ENCODE assay signal across 2 cellular contexts in the genomic region with DNA sequence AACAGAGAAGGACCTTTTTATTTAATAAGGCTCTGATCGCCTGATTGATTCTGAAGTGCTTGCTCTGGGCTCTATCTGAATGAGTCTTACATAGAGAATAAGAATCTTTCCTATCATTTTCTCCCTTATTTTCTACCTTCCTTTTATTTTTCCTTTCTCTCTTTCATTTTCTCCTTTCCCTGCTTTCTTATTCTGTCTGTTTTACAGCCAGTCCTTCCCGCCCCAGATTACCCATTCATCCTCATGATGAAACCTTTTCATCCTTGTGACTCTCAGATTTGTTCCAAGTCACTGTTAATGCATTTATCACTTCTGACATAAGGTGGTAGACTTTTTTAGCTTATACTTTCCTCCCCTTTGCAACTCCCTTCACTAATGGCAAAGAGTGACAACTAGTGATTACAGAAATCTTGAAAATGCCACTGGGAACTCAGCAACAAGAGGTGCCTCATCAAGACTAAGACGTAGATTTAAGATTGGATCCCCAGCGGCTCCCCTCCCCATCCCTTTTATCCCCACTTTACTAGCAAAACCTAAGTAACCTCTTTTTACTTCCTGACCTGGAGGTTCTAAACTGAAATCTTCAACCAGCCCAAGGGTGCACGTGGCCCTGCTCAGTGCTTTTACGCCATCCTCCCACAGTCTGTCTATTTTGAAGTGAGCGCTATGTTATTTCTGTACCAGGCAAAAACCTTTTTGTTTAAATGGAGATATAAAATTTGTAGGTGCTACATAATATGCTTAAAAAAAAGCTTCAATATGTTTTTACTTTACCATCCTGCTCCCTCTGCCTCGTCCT.
TF ChIP-seq lines count a peak whose summit lies in the region.

No MANE protein-coding gene starts in this region.

TF ChIP-seq in HEK293, 187 proteins besides CTCF, POLR2A, EP300 and RAD21 (continued from another document):
- TF ChIP-seq, protein P1, sequence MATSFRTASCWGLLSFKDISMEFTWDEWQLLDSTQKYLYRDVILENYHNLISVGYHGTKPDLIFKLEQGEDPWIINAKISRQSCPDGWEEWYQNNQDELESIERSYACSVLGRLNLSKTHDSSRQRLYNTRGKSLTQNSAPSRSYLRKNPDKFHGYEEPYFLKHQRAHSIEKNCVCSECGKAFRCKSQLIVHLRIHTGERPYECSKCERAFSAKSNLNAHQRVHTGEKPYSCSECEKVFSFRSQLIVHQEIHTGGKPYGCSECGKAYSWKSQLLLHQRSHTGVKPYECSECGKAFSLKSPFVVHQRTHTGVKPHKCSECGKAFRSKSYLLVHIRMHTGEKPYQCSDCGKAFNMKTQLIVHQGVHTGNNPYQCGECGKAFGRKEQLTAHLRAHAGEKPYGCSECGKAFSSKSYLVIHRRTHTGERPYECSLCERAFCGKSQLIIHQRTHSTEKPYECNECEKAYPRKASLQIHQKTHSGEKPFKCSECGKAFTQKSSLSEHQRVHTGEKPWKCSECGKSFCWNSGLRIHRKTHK (tag by site-specific recombination; IDR thresholded peaks at IDR 0.05) = no peak

TF ChIP-seq in H1, 55 proteins besides CTCF, POLR2A, EP300 and RAD21 (continued from another document):
- TF ChIP-seq, protein P2, sequence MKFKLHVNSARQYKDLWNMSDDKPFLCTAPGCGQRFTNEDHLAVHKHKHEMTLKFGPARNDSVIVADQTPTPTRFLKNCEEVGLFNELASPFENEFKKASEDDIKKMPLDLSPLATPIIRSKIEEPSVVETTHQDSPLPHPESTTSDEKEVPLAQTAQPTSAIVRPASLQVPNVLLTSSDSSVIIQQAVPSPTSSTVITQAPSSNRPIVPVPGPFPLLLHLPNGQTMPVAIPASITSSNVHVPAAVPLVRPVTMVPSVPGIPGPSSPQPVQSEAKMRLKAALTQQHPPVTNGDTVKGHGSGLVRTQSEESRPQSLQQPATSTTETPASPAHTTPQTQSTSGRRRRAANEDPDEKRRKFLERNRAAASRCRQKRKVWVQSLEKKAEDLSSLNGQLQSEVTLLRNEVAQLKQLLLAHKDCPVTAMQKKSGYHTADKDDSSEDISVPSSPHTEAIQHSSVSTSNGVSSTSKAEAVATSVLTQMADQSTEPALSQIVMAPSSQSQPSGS (IDR thresholded peaks at IDR 0.05; ENCODE audit: low read length) = no peak
- no peak for TF ChIP-seq SUZ12 (IDR thresholded peaks at IDR 0.05; ENCODE audit: low read length)
- TF ChIP-seq HDAC2 (IDR thresholded peaks at IDR 0.05; ENCODE audit: borderline replicate concordance in 1 of 2, low read depth in 2 of 2, low read length in 2 of 2) = no peak
- TF ChIP-seq, protein P3, sequence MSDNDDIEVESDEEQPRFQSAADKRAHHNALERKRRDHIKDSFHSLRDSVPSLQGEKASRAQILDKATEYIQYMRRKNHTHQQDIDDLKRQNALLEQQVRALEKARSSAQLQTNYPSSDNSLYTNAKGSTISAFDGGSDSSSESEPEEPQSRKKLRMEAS (IDR thresholded peaks at IDR 0.05) = no peak
- no peak for TF ChIP-seq KDM5A (IDR thresholded peaks at IDR 0.05; ENCODE audit: low read length)
- TF ChIP-seq NRF1 (IDR thresholded peaks at IDR 0.05; ENCODE audit: low read depth, low read length) = no peak
- TF ChIP-seq, protein P4, sequence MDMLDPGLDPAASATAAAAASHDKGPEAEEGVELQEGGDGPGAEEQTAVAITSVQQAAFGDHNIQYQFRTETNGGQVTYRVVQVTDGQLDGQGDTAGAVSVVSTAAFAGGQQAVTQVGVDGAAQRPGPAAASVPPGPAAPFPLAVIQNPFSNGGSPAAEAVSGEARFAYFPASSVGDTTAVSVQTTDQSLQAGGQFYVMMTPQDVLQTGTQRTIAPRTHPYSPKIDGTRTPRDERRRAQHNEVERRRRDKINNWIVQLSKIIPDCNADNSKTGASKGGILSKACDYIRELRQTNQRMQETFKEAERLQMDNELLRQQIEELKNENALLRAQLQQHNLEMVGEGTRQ (IDR thresholded peaks at IDR 0.05; ENCODE audit: low read length) = no peak
- no peak for TF ChIP-seq TEAD4 (IDR thresholded peaks at IDR 0.05; ENCODE audit: low read depth, low read length)
- no peak for TF ChIP-seq YY1 (IDR thresholded peaks at IDR 0.05; ENCODE audit: low read depth, low read length)
- TF ChIP-seq BRCA1 (IDR thresholded peaks at IDR 0.05; ENCODE audit: low read depth, low read length) = no peak
